38 cellular contexts compared by ENCODE assay signal in the genomic region with DNA sequence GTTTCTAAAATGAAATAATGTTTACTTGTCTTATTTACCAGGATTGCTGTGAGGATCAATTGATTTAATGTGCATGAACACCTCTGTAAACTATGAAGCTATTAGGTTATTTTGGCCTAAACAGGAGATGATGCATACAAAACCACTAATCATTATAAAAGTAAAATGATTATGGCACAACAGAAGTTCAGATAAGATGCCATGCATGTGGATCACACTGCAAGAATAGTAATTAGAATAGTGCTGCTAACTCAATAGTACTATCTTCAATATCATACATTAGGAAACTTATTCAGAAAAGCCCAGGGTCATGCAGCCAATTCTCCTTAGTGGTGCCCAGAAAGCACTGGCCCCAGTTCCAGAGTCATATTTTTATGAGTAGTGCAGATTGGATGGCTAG.
"Had no signal": no experiment of that assay in that cellular context is flagged by ENCODE, and none has a peak within 500 bp of the region (broad histone marks: within the 10 kb centered on the region; RNA-seq: fewer than 3 reads in every experiment).

No MANE protein-coding gene starts in this region.

- H3K4me3 ChIP-seq: adrenal gland, ascending aorta, body of pancreas, breast epithelium, cardiac muscle cell had no signal

- ATAC-seq: activated naive CD4-positive, alpha-beta T cell treated with anti-CD3 and anti-CD28 coated beads, Interleukin-2, amount 50 U/mL, for 72 hours; activated naive CD8-positive, alpha-beta T cell treated with anti-CD3 and anti-CD28 coated beads, Interleukin-2, amount 50 U/mL, for 24 hours; activated T-cell treated with anti-CD3 and anti-CD28 coated beads, Interleukin-2, amount 50 U/mL, for 4 hours; activated T-cell treated with anti-CD3 and anti-CD28 coated beads, Interleukin-2, amount 50 U/mL, for 72 hours; activated T-helper 17 cell treated with anti-CD3 and anti-CD28 coated beads, Interleukin-2, amount 50 U/mL, for 72 hours; body of pancreas had no signal

- DNase-seq: activated effector memory CD4-positive, alpha-beta T cell treated with anti-CD3 and anti-CD28 coated beads, Interleukin-2, amount 50 U/mL, for 16 hours; activated effector memory CD4-positive, alpha-beta T cell treated with Interleukin-2 at 50 U/mL for 16 hours; activated gamma-delta T cell; activated gamma-delta T cell treated with Interleukin-2 at 50 U/mL for 16 hours; activated naive CD4-positive, alpha-beta T cell; activated naive CD4-positive, alpha-beta T cell treated with anti-CD3 and anti-CD28 coated beads for 36 hours; activated naive CD4-positive, alpha-beta T cell treated with anti-CD3 and anti-CD28 coated beads, Interleukin-2, amount 10 ng/mL, durations not matched to agents 7 days and 5 days; activated naive CD4-positive, alpha-beta T cell treated with anti-CD3 and anti-CD28 coated beads, Interleukin-2, amount 50 U/mL, for 16 hours; activated naive CD4-positive, alpha-beta T cell treated with Interleukin-2 at 50 U/mL for 16 hours; activated naive CD8-positive, alpha-beta T cell treated with anti-CD3 and anti-CD28 coated beads for 36 hours; activated naive CD8-positive, alpha-beta T cell treated with anti-CD3 and anti-CD28 coated beads, Interleukin-2, amount 10 ng/mL, durations not matched to agents 7 days and 5 days; activated naive CD8-positive, alpha-beta T cell treated with anti-CD3 and anti-CD28 coated beads, Interleukin-2, amount 50 U/mL, for 24 hours; activated T-cell treated with anti-CD3 and anti-CD28 coated beads, Interleukin-2, amount 50 U/mL, for 4 hours; activated T-cell treated with anti-CD3 and anti-CD28 coated beads, Interleukin-2, amount 50 U/mL, for 48 hours; activated T-cell treated with anti-CD3 and anti-CD28 coated beads, Interleukin-2, amount 50 U/mL, for 72 hours; adrenal gland; amniotic stem cell; amygdala; anterior cingulate cortex; aorta; body of pancreas; brain microvascular endothelial cell; caudate nucleus; central memory CD4-positive, alpha-beta T cell; cerebellar nuclear complex had no signal

- H3K36me3 Mint-ChIP-seq: activated naive CD4-positive, alpha-beta T cell treated with anti-CD3 and anti-CD28 coated beads, Interleukin-2, amount 10 ng/mL, durations not matched to agents 7 days and 5 days; activated naive CD4-positive, alpha-beta T cell treated with anti-CD3 and anti-CD28 coated beads, Interleukin-2, amount 50 U/mL, for 24 hours; activated naive CD4-positive, alpha-beta T cell treated with anti-CD3 and anti-CD28 coated beads, Interleukin-2, amount 50 U/mL, for 72 hours; activated naive CD8-positive, alpha-beta T cell; activated naive CD8-positive, alpha-beta T cell treated with anti-CD3 and anti-CD28 coated beads for 36 hours; activated naive CD8-positive, alpha-beta T cell treated with anti-CD3 and anti-CD28 coated beads, Interleukin-2, amount 10 ng/mL, durations not matched to agents 7 days and 5 days; brain had no signal

- H3K36me3 ChIP-seq: adrenal gland, ascending aorta, brain microvascular endothelial cell, breast epithelium, cardiac muscle cell had no signal

- H3K27ac ChIP-seq: adrenal gland, ascending aorta, body of pancreas, brain microvascular endothelial cell, breast epithelium, cardiac muscle cell had no signal

- H3K9me3 ChIP-seq: adrenal gland, ascending aorta, body of pancreas, breast epithelium had no signal

- H3K27ac Mint-ChIP-seq: activated naive CD4-positive, alpha-beta T cell treated with anti-CD3 and anti-CD28 coated beads for 36 hours; activated naive CD4-positive, alpha-beta T cell treated with anti-CD3 and anti-CD28 coated beads, Interleukin-2, amount 10 ng/mL, durations not matched to agents 7 days and 5 days; activated naive CD4-positive, alpha-beta T cell treated with anti-CD3 and anti-CD28 coated beads, Interleukin-2, amount 50 U/mL, for 24 hours; activated naive CD4-positive, alpha-beta T cell treated with anti-CD3 and anti-CD28 coated beads, Interleukin-2, amount 50 U/mL, for 72 hours; activated naive CD8-positive, alpha-beta T cell; activated naive CD8-positive, alpha-beta T cell treated with anti-CD3 and anti-CD28 coated beads for 36 hours; activated naive CD8-positive, alpha-beta T cell treated with anti-CD3 and anti-CD28 coated beads, Interleukin-2, amount 10 ng/mL, durations not matched to agents 7 days and 5 days; activated naive CD8-positive, alpha-beta T cell treated with anti-CD3 and anti-CD28 coated beads, Interleukin-2, amount 50 U/mL, for 24 hours; activated T-cell treated with anti-CD3 and anti-CD28 coated beads, Interleukin-2, amount 50 U/mL, for 72 hours; activated T-helper 1 cell treated with anti-CD3 and anti-CD28 coated beads, Interleukin-12 subunit alpha, Interleukin-12 subunit beta, Interleukin-2, Interleukin-4 antibody, amounts not matched to agents 30 ng/mL and 10 ng/mL and 1 ng/mL, durations not matched to agents 14 hours and 24 hours and 36 hours; activated T-helper 17 cell treated with anti-CD3 and anti-CD28 coated beads, Interleukin-2, amount 50 U/mL, for 72 hours; activated T-helper 2 cell treated with anti-CD3 and anti-CD28 coated beads, Interferon-gamma antibody, Interleukin-2, Interleukin-4, amounts not matched to agents 10 μg/mL and 5 μg/mL and 100 μg/mL, durations not matched to agents 14 hours and 24 hours and 36 hours; brain had no signal

- H3K27me3 Mint-ChIP-seq: brain had no signal

- H3K4me1 Mint-ChIP-seq: activated naive CD4-positive, alpha-beta T cell treated with anti-CD3 and anti-CD28 coated beads, Interleukin-2, amount 10 ng/mL, durations not matched to agents 7 days and 5 days; activated naive CD4-positive, alpha-beta T cell treated with anti-CD3 and anti-CD28 coated beads, Interleukin-2, amount 50 U/mL, for 24 hours; activated naive CD8-positive, alpha-beta T cell treated with anti-CD3 and anti-CD28 coated beads for 36 hours; activated naive CD8-positive, alpha-beta T cell treated with anti-CD3 and anti-CD28 coated beads, Interleukin-2, amount 10 ng/mL, durations not matched to agents 7 days and 5 days; activated naive CD8-positive, alpha-beta T cell treated with anti-CD3 and anti-CD28 coated beads, Interleukin-2, amount 50 U/mL, for 24 hours; activated T-helper 17 cell treated with anti-CD3 and anti-CD28 coated beads, Interleukin-2, amount 50 U/mL, for 72 hours; central memory CD8-positive, alpha-beta T cell had no signal

- FAIRE-seq: astrocyte, bronchial epithelial cell had no signal

- H3K4me1 ChIP-seq: ascending aorta, body of pancreas, breast epithelium had no signal

- H3K4me3 Mint-ChIP-seq: activated naive CD4-positive, alpha-beta T cell treated with anti-CD3 and anti-CD28 coated beads for 36 hours; activated naive CD4-positive, alpha-beta T cell treated with anti-CD3 and anti-CD28 coated beads, Interleukin-2, amount 10 ng/mL, durations not matched to agents 7 days and 5 days; activated naive CD4-positive, alpha-beta T cell treated with anti-CD3 and anti-CD28 coated beads, Interleukin-2, amount 50 U/mL, for 24 hours; activated naive CD8-positive, alpha-beta T cell; activated naive CD8-positive, alpha-beta T cell treated with anti-CD3 and anti-CD28 coated beads for 36 hours; activated naive CD8-positive, alpha-beta T cell treated with anti-CD3 and anti-CD28 coated beads, Interleukin-2, amount 10 ng/mL, durations not matched to agents 7 days and 5 days; activated naive CD8-positive, alpha-beta T cell treated with anti-CD3 and anti-CD28 coated beads, Interleukin-2, amount 50 U/mL, for 24 hours; activated T-cell treated with anti-CD3 and anti-CD28 coated beads, Interleukin-2, amount 50 U/mL, for 4 hours; activated T-cell treated with anti-CD3 and anti-CD28 coated beads, Interleukin-2, amount 50 U/mL, for 72 hours; activated T-helper 1 cell treated with anti-CD3 and anti-CD28 coated beads, Interleukin-12 subunit alpha, Interleukin-12 subunit beta, Interleukin-2, Interleukin-4 antibody, amounts not matched to agents 30 ng/mL and 10 ng/mL and 1 ng/mL, durations not matched to agents 14 hours and 24 hours and 36 hours; activated T-helper 17 cell treated with anti-CD3 and anti-CD28 coated beads, Interleukin-2, amount 50 U/mL, for 72 hours; brain; central memory CD8-positive, alpha-beta T cell had no signal

- H3K27me3 ChIP-seq: adrenal gland, ascending aorta, body of pancreas, brain microvascular endothelial cell, breast epithelium, cardiac muscle cell had no signal
